ENCODE assay signal across 1 cellular context in genomic region chr2:173909846-173910245, GRCh38.
TF ChIP-seq lines count a peak whose summit lies in the region.

No MANE protein-coding gene starts in this region.

TF ChIP-seq in WTC11, 78 proteins besides CTCF, POLR2A, EP300 and RAD21:
- TF ChIP-seq FOXP1 (CRISPR knock-in tag; IDR thresholded peaks at IDR 0.05; ENCODE audit: borderline replicate concordance) (no peak), GABPB1 (CRISPR knock-in tag; IDR thresholded peaks at IDR 0.05) (no peak), NR2C2 (CRISPR knock-in tag; IDR thresholded peaks at IDR 0.05) (no peak), ZNF219 (CRISPR knock-in tag; IDR thresholded peaks at IDR 0.05; ENCODE audit: borderline replicate concordance) (no peak), ELF4 (CRISPR knock-in tag; IDR thresholded peaks at IDR 0.05; ENCODE audit: low read depth) (no peak), CDX4 (CRISPR knock-in tag; IDR thresholded peaks at IDR 0.05; ENCODE audit: borderline replicate concordance) (no peak), ZNF263 (CRISPR knock-in tag; IDR thresholded peaks at IDR 0.05; ENCODE audit: low read depth) (no peak), ARID4B (CRISPR knock-in tag; IDR thresholded peaks at IDR 0.05; ENCODE audit: borderline replicate concordance) (no peak), TEAD4 (CRISPR knock-in tag; IDR thresholded peaks at IDR 0.05) (no peak), NR3C1 (CRISPR knock-in tag; conservative IDR thresholded peaks at IDR 0.05; ENCODE audit: low read depth) (no peak), ZSCAN18 (CRISPR knock-in tag; IDR thresholded peaks at IDR 0.05) (no peak), GRHL2 (CRISPR knock-in tag; IDR thresholded peaks at IDR 0.05; ENCODE audit: insufficient replicate concordance, severe bottlenecking) (no peak), SP1 (CRISPR knock-in tag; conservative IDR thresholded peaks at IDR 0.05) (no peak), SMAD4 (CRISPR knock-in tag; IDR thresholded peaks at IDR 0.05) (no peak), RELA (CRISPR knock-in tag; IDR thresholded peaks at IDR 0.05; ENCODE audit: borderline replicate concordance) (no peak), ZNF532 (CRISPR knock-in tag; IDR thresholded peaks at IDR 0.05; ENCODE audit: borderline replicate concordance) (no peak), JAZF1 (CRISPR knock-in tag; IDR thresholded peaks at IDR 0.05) (no peak), NFE2L1 (CRISPR knock-in tag; IDR thresholded peaks at IDR 0.05) (no peak), ZNF423 (CRISPR knock-in tag; IDR thresholded peaks at IDR 0.05) (no peak)
